In the genomic region with DNA sequence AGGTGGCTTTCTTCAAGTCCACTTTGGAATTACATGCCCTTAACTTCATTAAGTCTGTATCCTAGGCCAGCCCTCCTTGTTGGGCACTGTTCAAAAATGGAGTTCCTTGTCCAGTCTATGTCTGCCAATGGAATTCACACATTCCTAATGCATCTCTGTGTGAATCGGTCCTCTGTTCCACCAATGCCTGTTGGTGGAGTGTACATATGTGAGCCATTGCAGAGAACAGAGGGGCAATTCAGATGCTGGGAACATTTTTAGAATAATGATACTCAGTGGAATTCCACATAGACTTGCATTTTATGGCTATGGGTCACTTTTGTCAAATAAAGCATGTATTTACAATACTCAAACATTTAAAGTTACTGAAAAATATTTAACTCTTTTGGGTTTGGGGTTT, we compare ENCODE assay signal across 22 cellular contexts.
"Had no signal": no experiment of that assay in that cellular context is flagged by ENCODE, and none has a peak within 500 bp of the region (broad histone marks: within the 10 kb centered on the region; RNA-seq: fewer than 3 reads in every experiment).

No MANE protein-coding gene starts in this region.

- H3K4me1 ChIP-seq: colonic mucosa had no signal

- H3K27ac ChIP-seq: colonic mucosa, hepatocyte, skin epidermis, suprapubic skin had no signal

- H3K4me3 ChIP-seq: colonic mucosa, hepatocyte, lung, skin epidermis, suprapubic skin, vagina had no signal

- H3K27me3 Mint-ChIP-seq: progenitor cell of endocrine pancreas had no signal

- H3K36me3 ChIP-seq: colonic mucosa, suprapubic skin, vagina had no signal

- H3K9me3 Mint-ChIP-seq: activated CD4-positive, alpha-beta T cell treated with anti-CD3 and anti-CD28 coated beads, Interleukin-2, amount 10 ng/mL, durations not matched to agents 24 days and 14 days; activated CD8-positive, alpha-beta T cell treated with anti-CD3 and anti-CD28 coated beads for 36 hours; activated T-helper 17 cell treated with anti-CD3 and anti-CD28 coated beads, Interleukin-2, amount 50 U/mL, for 72 hours; mesothelial cell of epicardium; nephron progenitor cell; T-cell had no signal

- H3K4me3 Mint-ChIP-seq: activated CD4-positive, alpha-beta T cell treated with anti-CD3 and anti-CD28 coated beads, Interleukin-2, amount 10 ng/mL, durations not matched to agents 24 days and 14 days; activated CD8-positive, alpha-beta T cell treated with anti-CD3 and anti-CD28 coated beads for 36 hours; activated T-helper 17 cell treated with anti-CD3 and anti-CD28 coated beads, Interleukin-2, amount 50 U/mL, for 72 hours; brain; mesothelial cell of epicardium; nephron progenitor cell; T-cell had no signal

- H3K9me3 ChIP-seq: colonic mucosa, suprapubic skin, vagina had no signal

- H3K27me3 ChIP-seq: colonic mucosa, suprapubic skin, vagina had no signal

- ATAC-seq: activated CD8-positive, alpha-beta T cell treated with anti-CD3 and anti-CD28 coated beads for 36 hours; activated T-helper 17 cell treated with anti-CD3 and anti-CD28 coated beads, Interleukin-2, amount 50 U/mL, for 72 hours; right cardiac atrium; stimulated activated naive CD8-positive, alpha-beta T cell treated with anti-CD3 and anti-CD28 coated beads, Interleukin-15, Interleukin-2, amounts not matched to agents 100 U/mL and 50 U/mL, for 24 hours; T-cell had no signal

- DNase-seq: activated CD4-positive, alpha-beta T cell treated with anti-CD3 and anti-CD28 coated beads, Interleukin-2, amount 10 ng/mL, durations not matched to agents 24 days and 14 days; activated CD8-positive, alpha-beta T cell treated with anti-CD3 and anti-CD28 coated beads for 36 hours; activated naive CD4-positive, alpha-beta T cell treated with Interleukin-2 at 50 U/mL for 16 hours; activated T-cell treated with anti-CD3 and anti-CD28 coated beads, Interleukin-2, amount 50 U/mL, for 1 hour; central memory CD4-positive, alpha-beta T cell; colonic mucosa; erythroblast; nephron progenitor cell; right cardiac atrium; stimulated activated naive CD8-positive, alpha-beta T cell treated with anti-CD3 and anti-CD28 coated beads, Interleukin-15, Interleukin-2, amounts not matched to agents 100 U/mL and 50 U/mL, for 24 hours; T-cell; T-helper 9 cell; trophoblast cell had no signal

- H3K36me3 Mint-ChIP-seq: brain, mesothelial cell of epicardium, T-cell had no signal

- H2AFZ ChIP-seq: hepatocyte had no signal

- H3K4me2 ChIP-seq: hepatocyte had no signal

- H3K79me2 ChIP-seq: hepatocyte had no signal

- H3K4me1 Mint-ChIP-seq: activated T-helper 17 cell treated with anti-CD3 and anti-CD28 coated beads, Interleukin-2, amount 50 U/mL, for 72 hours; brain; mesothelial cell of epicardium had no signal

- H3K27ac Mint-ChIP-seq: activated CD4-positive, alpha-beta T cell treated with anti-CD3 and anti-CD28 coated beads, Interleukin-2, amount 10 ng/mL, durations not matched to agents 24 days and 14 days; activated CD8-positive, alpha-beta T cell treated with anti-CD3 and anti-CD28 coated beads for 36 hours; activated T-helper 17 cell treated with anti-CD3 and anti-CD28 coated beads, Interleukin-2, amount 50 U/mL, for 72 hours; brain; mesothelial cell of epicardium; nephron progenitor cell; progenitor cell of endocrine pancreas; T-cell had no signal
